1 cellular context compared by ENCODE assay signal in genomic region chr22:39943366-39943765, GRCh38.
TF ChIP-seq lines count a peak whose summit lies in the region.

No MANE protein-coding gene starts in this region.

TF ChIP-seq in K562, 482 proteins besides CTCF, POLR2A, EP300 and RAD21:
- TF ChIP-seq ZBTB33 (CRISPR knock-in tag; IDR thresholded peaks at IDR 0.05), result peak; percentile 52; the same call in 1 of the 2 replicates
- no peak for TF ChIP-seq AFF1 (IDR thresholded peaks at IDR 0.05; ENCODE audit: low read depth in 1 of 2, partially characterized antibody in 2 of 2)
- TF ChIP-seq ZNF592 (IDR thresholded peaks at IDR 0.05), result 0 out of 2 replicates have a peak, but pooled peaks have one; percentile 42
- TF ChIP-seq ZNF124 (CRISPR knock-in tag; IDR thresholded peaks at IDR 0.05), result no peak
- no peak for TF ChIP-seq RHOXF2B (CRISPR knock-in tag; conservative IDR thresholded peaks at IDR 0.05)
